16 cellular contexts compared by ENCODE assay signal in genomic region chr6:146916435-146917015, GRCh38.
A peak's percentile ranks its signal among the peaks of the same experiment; 100 is the strongest.
DNase-seq lines count a peak whose midpoint lies in the region; ATAC-seq and TF ChIP-seq lines count a peak whose summit lies in the region.
"Had no signal": no experiment of that assay in that cellular context is flagged by ENCODE, and none has a peak within 500 bp of the region (broad histone marks: within the 10 kb centered on the region; RNA-seq: fewer than 3 reads in every experiment).

No MANE protein-coding gene starts in this region.

- H3K4me1 Mint-ChIP-seq in brain (peaks cover 35% of the 10 kb centered on the region), progenitor cell of endocrine pancreas (ENCODE audit: low read depth) (peaks cover 24% of the 10 kb centered on the region)

- H3K27me3 ChIP-seq in SJCRH30: no peaks in the 10 kb centered on the region
- H3K27me3 ChIP-seq: BLaER1 treated with 17β-estradiol and CSF1 and Interleukin-3, amounts not matched to agents 10 nM and 100 nM had no signal

- peaks cover 26% of the 10 kb centered on the region for H3K4me1 ChIP-seq in SJCRH30

- H3K9me3 Mint-ChIP-seq in brain (peaks cover 0 to 2% (median 0%) of the 10 kb centered on the region in 5 experiments), progenitor cell of endocrine pancreas (ENCODE audit: low read depth) (peaks cover 8% of the 10 kb centered on the region)

- H3K27me3 Mint-ChIP-seq in brain (peaks cover 3% of the 10 kb centered on the region), progenitor cell of endocrine pancreas (no peaks in the 10 kb centered on the region)

- no peak overlapping the region for H3K4me3 Mint-ChIP-seq in brain
- no peak overlapping the region for H3K4me3 Mint-ChIP-seq in progenitor cell of endocrine pancreas (ENCODE audit: low read depth)

- no peak overlapping the region for H3K27ac ChIP-seq in SJCRH30

- no peaks in the 10 kb centered on the region for H3K36me3 ChIP-seq in SJCRH30
- H3K36me3 ChIP-seq: BLaER1 treated with 17β-estradiol and CSF1 and Interleukin-3, amounts not matched to agents 10 nM and 100 nM had no signal

- no peaks in the 10 kb centered on the region for H3K36me3 Mint-ChIP-seq in brain
- peaks cover 5% of the 10 kb centered on the region for H3K36me3 Mint-ChIP-seq in progenitor cell of endocrine pancreas (ENCODE audit: insufficient read depth)

- H3K4me3 ChIP-seq in fibroblast of villous mesenchyme (ENCODE audit: low read depth, low read length): no peak overlapping the region
- no peak overlapping the region for H3K4me3 ChIP-seq in SJCRH30
- H3K4me3 ChIP-seq: BLaER1 treated with 17β-estradiol and CSF1 and Interleukin-3, amounts not matched to agents 10 nM and 100 nM had no signal

- no peak for TF ChIP-seq CTCF in brain (conservative IDR thresholded peaks at IDR 0.05)
- no peak for TF ChIP-seq CTCF in fibroblast of villous mesenchyme (IDR thresholded peaks at IDR 0.05; ENCODE audit: insufficient read depth, low read depth, low read length)
- no peak for TF ChIP-seq CTCF in progenitor cell of endocrine pancreas (IDR thresholded peaks at IDR 0.05; ENCODE audit: unreplicated experiment)
- no peak for TF ChIP-seq CTCF in GM20000 (IDR thresholded peaks at IDR 0.05; ENCODE audit: extremely low read depth, missing control alignments)

- DNase-seq in M059J (ENCODE audit: low read depth) (peak; percentile 9), fibroblast of villous mesenchyme (ENCODE audit: low read depth) (peak; percentile 48), progenitor cell of endocrine pancreas (ENCODE audit: low spot score, unreplicated experiment) (no peak), GM20000 (ENCODE audit: low spot score) (no peak), SJCRH30 (no peak), SIG-M5 (lab: John Stamatoyannopoulos, UW) (no peak)
- DNase-seq: DMS153, KG1, NCI-H1105, NCI-H187, NCI-H446 treated with DMSO at 0.1 percent for 48 hours, NCI-H748 treated with DMSO at 0.1 percent for 48 hours, Right ventricle myocardium superior had no signal

- ATAC-seq in GM21526 (IDR thresholded peaks at IDR 0.05; ENCODE audit: low FRiP score, unreplicated experiment): no peak

- H3K27ac Mint-ChIP-seq in brain: peak overlapping the region in 3 of 5 experiments; percentile 23 to 86 (median 70)
- H3K27ac Mint-ChIP-seq in progenitor cell of endocrine pancreas: peak overlapping the region; percentile 76

- no peaks in the 10 kb centered on the region for H3K9me3 ChIP-seq in SJCRH30 (replicated peaks)
- H3K9me3 ChIP-seq: BLaER1 treated with 17β-estradiol and CSF1 and Interleukin-3, amounts not matched to agents 10 nM and 100 nM had no signal

Comparison
In these comparisons a context has a peak if more than half of its experiments do, and no peak if none do; other contexts are left out.
1. DNase-seq: peak in M059J (single experiment) and fibroblast of villous mesenchyme (single experiment); none in progenitor cell of endocrine pancreas (single experiment), GM20000 (single experiment), SJCRH30 (0 of 2) and SIG-M5 (single experiment).